8 cellular contexts compared by ENCODE assay signal in genomic region chr21:28993293-28993629, GRCh38. TPM values are rescaled to one million over a fixed set of nuclear protein-coding genes. Genes with fewer than 3 reads are reported as not detected.
A peak's percentile ranks its signal among the peaks of the same experiment; 100 is the strongest.
DNase-seq lines count a peak whose midpoint lies in the region; ATAC-seq and TF ChIP-seq lines count a peak whose summit lies in the region.

No MANE protein-coding gene starts in this region.

- peak overlapping the region; percentile 12 for H2AK5ac ChIP-seq in trophoblast cell (ENCODE audit: low read length)

- ATAC-seq in DND-41 (ENCODE audit: insufficient read depth, low read depth) = no peak

- H2BK12ac ChIP-seq in trophoblast cell (ENCODE audit: low read length) = no peak overlapping the region

- H3K4ac ChIP-seq in trophoblast cell (ENCODE audit: low read depth, low read length) = peak overlapping the region; percentile 2

- no peak for DNase-seq in DND-41
- no peak for DNase-seq in RWPE1 (ENCODE audit: low spot score)
- DNase-seq in epithelial cell of proximal tubule (ENCODE audit: low read depth) = no peak
- DNase-seq in trophoblast cell = no peak
- no peak for DNase-seq in NCI-H226
- DNase-seq in NCI-H524 (lab: John Stamatoyannopoulos, UW) = no peak
- DNase-seq in hypothalamus (lab: John Stamatoyannopoulos, UW) = no peak
- no peak for DNase-seq in NOMO-1 (lab: John Stamatoyannopoulos, UW; ENCODE audit: unreplicated experiment in 2 of 2)

- H3K18ac ChIP-seq in trophoblast cell (ENCODE audit: low read length) = no peak overlapping the region

- H3K79me1 ChIP-seq in trophoblast cell (ENCODE audit: low read length) = peaks cover 2% of the 10 kb centered on the region

- H4K20me1 ChIP-seq in DND-41 (ENCODE audit: insufficient read depth, low read length) = no peaks in the 10 kb centered on the region

- H3K27me3 ChIP-seq in DND-41 (ENCODE audit: insufficient read depth, low read length, poor library complexity) (no peaks in the 10 kb centered on the region), trophoblast cell (ENCODE audit: insufficient read depth, low read length) (no peaks in the 10 kb centered on the region)

- H2BK5ac ChIP-seq in trophoblast cell (ENCODE audit: low read depth, low read length, poor library complexity) = no peak overlapping the region

- TF ChIP-seq CTCF in DND-41 (IDR thresholded peaks at IDR 0.05; ENCODE audit: borderline replicate concordance, extremely low read depth, low read length, poor library complexity, severe bottlenecking) = no peak
- no peak for TF ChIP-seq CTCF in RWPE1 (conservative IDR thresholded peaks at IDR 0.05; ENCODE audit: low read depth)
- no peak for TF ChIP-seq CTCF in epithelial cell of proximal tubule (conservative IDR thresholded peaks at IDR 0.05; ENCODE audit: low read depth, low read length)

- H3K4me3 ChIP-seq in DND-41 (ENCODE audit: low read depth in 1 of 2, low read length in 2 of 2) = peak overlapping the region; percentile 16 to 80; a peak in 3 of 4 replicates
- H3K4me3 ChIP-seq in epithelial cell of proximal tubule (ENCODE audit: low read depth, low read length) = peak overlapping the region; percentile 91
- H3K4me3 ChIP-seq in trophoblast cell (ENCODE audit: low read depth, low read length) = no peak overlapping the region

- H2AFZ ChIP-seq in DND-41 (ENCODE audit: low read depth, low read length) (peak overlapping the region; percentile 56), trophoblast cell (ENCODE audit: insufficient read depth, low read length, poor library complexity) (peak overlapping the region; percentile 48)

- no peak overlapping the region for H3K14ac ChIP-seq in trophoblast cell (ENCODE audit: low read length)

- peak overlapping the region; percentile 10 for H2BK120ac ChIP-seq in trophoblast cell (ENCODE audit: insufficient read depth, low read length, poor library complexity)

- H3K4me1 ChIP-seq in DND-41 (ENCODE audit: insufficient read depth, low read length) (peaks cover 35% of the 10 kb centered on the region), trophoblast cell (ENCODE audit: control insufficient read depth in 1 of 2, insufficient read depth in 2 of 2, low read length in 2 of 2) (peaks cover 0 to 3% of the 10 kb centered on the region in 2 experiments)

- H3K9me3 ChIP-seq in DND-41 (ENCODE audit: insufficient read depth, low read length, severe bottlenecking) (no peaks in the 10 kb centered on the region), trophoblast cell (ENCODE audit: insufficient read depth, low read depth, low read length) (no peaks in the 10 kb centered on the region)

- POLR2A ChIA-PET in RWPE1 (lab: Yijun Ruan, JAX; ENCODE audit: low non-redundant PET) = interaction anchor here (0.5 to 1.9 kb wide), 3 partner anchors 8 to 31 kb away, joined by 4 to 9 read pairs (median 5); no protein-coding TSS in a partner anchor

- peak overlapping the region; percentile 64 for H3K9ac ChIP-seq in DND-41 (ENCODE audit: low read depth, low read length)
- H3K9ac ChIP-seq in trophoblast cell (ENCODE audit: low read length) = no peak overlapping the region

- H3K36me3 ChIP-seq in DND-41 (ENCODE audit: insufficient read depth, low read length) (peaks cover 6% of the 10 kb centered on the region; the same call in 1 of the 2 replicates), trophoblast cell (ENCODE audit: control insufficient read depth in 1 of 2, insufficient read depth in 2 of 2, low read length in 2 of 2) (peaks cover 0 to 2% of the 10 kb centered on the region in 2 experiments)

- H4K12ac ChIP-seq in trophoblast cell (ENCODE audit: low read depth, low read length) = peak overlapping the region; percentile 85

- WGBS in trophoblast cell (ENCODE audit: extremely low coverage, insufficient coverage, insufficient read length) = no CpG with 5 or more reads among the region's 4 CpGs

- peak overlapping the region; percentile 77 for H4K8ac ChIP-seq in trophoblast cell (ENCODE audit: low read depth, low read length)

- CTCF ChIA-PET in RWPE1 (lab: Yijun Ruan, JAX) = no interaction called here

- peak overlapping the region; percentile 74 for H4K91ac ChIP-seq in trophoblast cell (ENCODE audit: low read depth, low read length)

- H3K4me2 ChIP-seq in DND-41 (ENCODE audit: insufficient read depth, low read length) = peak overlapping the region; percentile 69
- H3K4me2 ChIP-seq in trophoblast cell (ENCODE audit: low read length) = peak overlapping the region; percentile 72

- peak overlapping the region; percentile 83 for H3K27ac ChIP-seq in DND-41 (ENCODE audit: low read length)
- peak overlapping the region; percentile 90 for H3K27ac ChIP-seq in RWPE1
- H3K27ac ChIP-seq in trophoblast cell (ENCODE audit: low read depth, low read length) = peak overlapping the region; percentile 58

- peaks cover 44% of the 10 kb centered on the region for H3K79me2 ChIP-seq in DND-41 (ENCODE audit: insufficient read depth, low read length)
- H3K79me2 ChIP-seq in trophoblast cell (ENCODE audit: control insufficient read depth, insufficient read depth, low read length, poor library complexity) = peaks cover 3% of the 10 kb centered on the region

- H3K23ac ChIP-seq in trophoblast cell (ENCODE audit: low read length) = no peak overlapping the region

RNA-seq across cellular contexts. Expression of gene LTN1, which starts 0.6 kb away (rescaled TPM):
- total RNA-seq in epithelial cell of proximal tubule = 18.0 and 21.4 TPM in 2 replicates
- polyA plus RNA-seq in trophoblast cell (2013) = 16.1 and 16.2 TPM in 2 replicates

RNA-seq across cellular contexts. Expression of gene RWDD2B, which starts 25.9 kb away (rescaled TPM):
- total RNA-seq in epithelial cell of proximal tubule = 4.4 and 9.8 TPM in 2 replicates
- polyA plus RNA-seq in trophoblast cell (2013) = 3.3 and 3.6 TPM in 2 replicates

RNA-seq across cellular contexts. Expression of gene USP16, which starts 31.2 kb away (rescaled TPM):
- total RNA-seq in epithelial cell of proximal tubule = 20.7 and 30.5 TPM in 2 replicates
- 29.0 and 31.2 TPM in 2 replicates for polyA plus RNA-seq in trophoblast cell (2013)
